ENCODE assay signal across 19 cellular contexts in the genomic region with DNA sequence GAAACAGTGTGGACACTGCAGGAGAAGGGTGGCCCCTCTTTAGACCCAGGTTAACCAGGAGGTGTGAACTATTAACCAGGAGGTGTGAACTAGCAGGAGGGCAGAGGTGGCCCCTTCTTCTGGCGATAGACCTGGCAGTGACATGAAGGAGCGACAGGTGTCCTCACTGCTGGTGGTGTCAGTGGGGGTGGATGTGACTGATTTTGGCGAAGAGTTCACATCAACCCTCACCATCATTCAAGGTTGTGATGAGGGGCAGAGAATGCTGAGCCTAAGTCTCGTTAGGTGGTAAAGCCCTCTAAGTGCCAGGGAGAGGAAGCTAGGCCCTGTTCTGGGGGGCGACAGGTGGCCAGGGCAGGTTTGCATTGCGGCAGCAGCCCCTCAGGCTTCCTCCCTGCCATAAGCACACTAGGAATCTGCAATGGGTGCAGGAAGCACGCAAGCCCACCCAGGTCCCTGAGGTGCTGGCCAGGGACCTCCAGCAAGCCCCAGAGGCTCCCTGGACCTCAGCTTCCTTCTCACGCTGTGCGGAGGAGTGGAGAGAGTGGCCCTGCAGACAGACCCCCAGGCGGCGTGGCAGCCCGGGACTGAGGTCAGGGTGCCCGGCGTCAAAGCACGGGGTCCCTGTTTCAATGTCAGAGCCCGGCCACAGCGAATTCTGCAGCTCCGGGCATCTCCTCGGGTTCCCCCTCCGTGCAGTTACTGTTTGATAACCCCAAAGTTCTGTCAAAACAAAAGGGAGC. TPM values are rescaled to one million over a fixed set of nuclear protein-coding genes. Genes with fewer than 3 reads are reported as not detected.
DNase-seq lines count a peak whose midpoint lies in the region; ATAC-seq and TF ChIP-seq lines count a peak whose summit lies in the region.
"Had no signal": no experiment of that assay in that cellular context is flagged by ENCODE, and none has a peak within 500 bp of the region (broad histone marks: within the 10 kb centered on the region; RNA-seq: fewer than 3 reads in every experiment).

No MANE protein-coding gene starts in this region.

- no peak for TF ChIP-seq CTCF in HEK293 (tag by site-specific recombination; IDR thresholded peaks at IDR 0.05)

- peak; percentile 33 for DNase-seq in activated CD8-positive, alpha-beta memory T cell treated with anti-CD3 and anti-CD28 coated beads, Interleukin-2, amount 10 ng/mL, durations not matched to agents 7 days and 5 days
- DNase-seq in activated CD8-positive, alpha-beta memory T cell treated with anti-CD3 and anti-CD28 coated beads, Interleukin-2, amount 50 U/mL, for 4 hours, result no peak
- DNase-seq in islet precursor cell (peak; percentile 22), NCI-H146 treated with DMSO at 0.1 percent for 48 hours (lab: John Stamatoyannopoulos, UW; ENCODE audit: unreplicated experiment) (no peak)
- no peak for DNase-seq in activated CD8-positive, alpha-beta memory T cell treated with anti-CD3 and anti-CD28 coated beads, Interleukin-2, amount 50 U/mL, for 48 hours
- DNase-seq: activated naive CD8-positive, alpha-beta T cell treated with anti-CD3 and anti-CD28 coated beads for 36 hours; Kasumi-1; lower lobe of right lung; NCI-H2081; NCI-H446; PC-9 had no signal

- peaks cover 4% of the 10 kb centered on the region for H3K4me1 Mint-ChIP-seq in activated CD8-positive, alpha-beta memory T cell treated with anti-CD3 and anti-CD28 coated beads, Interleukin-2, amount 10 ng/mL, durations not matched to agents 7 days and 5 days
- H3K4me1 Mint-ChIP-seq: activated naive CD8-positive, alpha-beta T cell treated with anti-CD3 and anti-CD28 coated beads for 36 hours had no signal

- no peak overlapping the region for H3K9ac ChIP-seq in rectal smooth muscle tissue (ENCODE audit: low read length)
- H3K9ac ChIP-seq: BLaER1 had no signal

- peaks cover 0 to 34% of the 10 kb centered on the region in 2 experiments; a peak in 1 of 3 replicates for H3K36me3 ChIP-seq in HEK293 (ENCODE audit: control insufficient read depth in 2 of 2, insufficient read depth in 1 of 2, low read length in 2 of 2)
- peaks cover 10% of the 10 kb centered on the region for H3K36me3 ChIP-seq in rectal smooth muscle tissue (ENCODE audit: control insufficient read depth, insufficient read depth, low read length)
- H3K36me3 ChIP-seq: SJCRH30 had no signal

- H3K27ac ChIP-seq in HEK293 (ENCODE audit: extremely low read depth, low read depth, low read length), result no peak overlapping the region
- peak overlapping the region; percentile 14 for H3K27ac ChIP-seq in rectal smooth muscle tissue (ENCODE audit: low read depth, low read length)
- H3K27ac ChIP-seq: BLaER1, epithelial cell of prostate, heart left ventricle, lower lobe of right lung, neutrophil, PC-9, SJCRH30 had no signal

- H3K27ac Mint-ChIP-seq in activated CD8-positive, alpha-beta memory T cell treated with anti-CD3 and anti-CD28 coated beads, Interleukin-2, amount 10 ng/mL, durations not matched to agents 7 days and 5 days, result no peak overlapping the region
- H3K27ac Mint-ChIP-seq: activated naive CD8-positive, alpha-beta T cell treated with anti-CD3 and anti-CD28 coated beads for 36 hours had no signal

- H3K4me3 ChIP-seq in HEK293 (ENCODE audit: low read depth, low read length) (no peak overlapping the region), rectal smooth muscle tissue (ENCODE audit: low read length) (no peak overlapping the region)
- H3K4me3 ChIP-seq: BLaER1, heart left ventricle, lower lobe of right lung, PC-9, SJCRH30 had no signal

- no peaks in the 10 kb centered on the region for H3K27me3 Mint-ChIP-seq in activated CD8-positive, alpha-beta memory T cell treated with anti-CD3 and anti-CD28 coated beads, Interleukin-2, amount 10 ng/mL, durations not matched to agents 7 days and 5 days
- H3K27me3 Mint-ChIP-seq: activated naive CD8-positive, alpha-beta T cell treated with anti-CD3 and anti-CD28 coated beads for 36 hours had no signal

- H3K4me1 ChIP-seq in HEK293 (ENCODE audit: control insufficient read depth, insufficient read depth, low read length), result no peaks in the 10 kb centered on the region
- H3K4me1 ChIP-seq in rectal smooth muscle tissue (ENCODE audit: control insufficient read depth, insufficient read depth, low read length), result peaks cover 2% of the 10 kb centered on the region
- H3K4me1 ChIP-seq: heart left ventricle, lower lobe of right lung had no signal

- peaks cover 11% of the 10 kb centered on the region for H3K36me3 Mint-ChIP-seq in activated CD8-positive, alpha-beta memory T cell treated with anti-CD3 and anti-CD28 coated beads, Interleukin-2, amount 10 ng/mL, durations not matched to agents 7 days and 5 days

- CTCF ChIA-PET in activated CD8-positive, alpha-beta memory T cell treated with anti-CD3 and anti-CD28 coated beads, Interleukin-2, amount 10 ng/mL, durations not matched to agents 7 days and 5 days (lab: Charles Lee), result interaction anchor here (1.3 kb wide), 3 partner anchors 33 to 133 kb away, joined by 3 read pairs; no protein-coding TSS in a partner anchor
- CTCF ChIA-PET in HEK293 (lab: Yijun Ruan, JAX), result interaction anchor here (0.8 to 1.1 kb wide), 2 partner anchors 224 to 382 kb away, joined by 3 read pairs; no protein-coding TSS in a partner anchor

- ATAC-seq in activated CD8-positive, alpha-beta memory T cell treated with anti-CD3 and anti-CD28 coated beads, Interleukin-2, amount 10 ng/mL, durations not matched to agents 7 days and 5 days, result no peak
- ATAC-seq in HG03045 (IDR thresholded peaks at IDR 0.05; ENCODE audit: unreplicated experiment), result no peak
- ATAC-seq: heart left ventricle, lower lobe of right lung had no signal

- no peak overlapping the region for H3K4me3 Mint-ChIP-seq in activated CD8-positive, alpha-beta memory T cell treated with anti-CD3 and anti-CD28 coated beads, Interleukin-2, amount 10 ng/mL, durations not matched to agents 7 days and 5 days
- H3K4me3 Mint-ChIP-seq: activated naive CD8-positive, alpha-beta T cell treated with anti-CD3 and anti-CD28 coated beads for 36 hours had no signal

- H3K9me3 Mint-ChIP-seq in activated CD8-positive, alpha-beta memory T cell treated with anti-CD3 and anti-CD28 coated beads, Interleukin-2, amount 10 ng/mL, durations not matched to agents 7 days and 5 days (ENCODE audit: low read depth), result no peaks in the 10 kb centered on the region
- H3K9me3 Mint-ChIP-seq: activated naive CD8-positive, alpha-beta T cell treated with anti-CD3 and anti-CD28 coated beads for 36 hours had no signal

- no peaks in the 10 kb centered on the region for H3K9me3 ChIP-seq in HEK293 (ENCODE audit: control insufficient read depth, insufficient read depth, low read depth, low read length)
- H3K9me3 ChIP-seq: BLaER1, heart left ventricle, lower lobe of right lung, neutrophil, SJCRH30 had no signal

- no peaks in the 10 kb centered on the region for H3K27me3 ChIP-seq in rectal smooth muscle tissue (ENCODE audit: control insufficient read depth, insufficient read depth, low read length)
- H3K27me3 ChIP-seq: BLaER1, heart left ventricle, neutrophil, SJCRH30 had no signal

- POLR2A ChIA-PET in HEK293 (lab: Yijun Ruan, JAX), result no interaction called here

TF ChIP-seq in HEK293, 187 proteins besides CTCF, POLR2A, EP300 and RAD21:
- TF ChIP-seq SCRT2 (tag by site-specific recombination; IDR thresholded peaks at IDR 0.05) (peak; percentile 99), ZNF366 (tag by site-specific recombination; conservative IDR thresholded peaks at IDR 0.05) (no peak), SCRT1 (tag by site-specific recombination; IDR thresholded peaks at IDR 0.05; ENCODE audit: borderline replicate concordance) (peak; percentile 97), ZNF600 (tag by site-specific recombination; IDR thresholded peaks at IDR 0.05) (no peak), ZNF701 (tag by site-specific recombination; IDR thresholded peaks at IDR 0.05) (no peak)
- TF ChIP-seq, protein P1, sequence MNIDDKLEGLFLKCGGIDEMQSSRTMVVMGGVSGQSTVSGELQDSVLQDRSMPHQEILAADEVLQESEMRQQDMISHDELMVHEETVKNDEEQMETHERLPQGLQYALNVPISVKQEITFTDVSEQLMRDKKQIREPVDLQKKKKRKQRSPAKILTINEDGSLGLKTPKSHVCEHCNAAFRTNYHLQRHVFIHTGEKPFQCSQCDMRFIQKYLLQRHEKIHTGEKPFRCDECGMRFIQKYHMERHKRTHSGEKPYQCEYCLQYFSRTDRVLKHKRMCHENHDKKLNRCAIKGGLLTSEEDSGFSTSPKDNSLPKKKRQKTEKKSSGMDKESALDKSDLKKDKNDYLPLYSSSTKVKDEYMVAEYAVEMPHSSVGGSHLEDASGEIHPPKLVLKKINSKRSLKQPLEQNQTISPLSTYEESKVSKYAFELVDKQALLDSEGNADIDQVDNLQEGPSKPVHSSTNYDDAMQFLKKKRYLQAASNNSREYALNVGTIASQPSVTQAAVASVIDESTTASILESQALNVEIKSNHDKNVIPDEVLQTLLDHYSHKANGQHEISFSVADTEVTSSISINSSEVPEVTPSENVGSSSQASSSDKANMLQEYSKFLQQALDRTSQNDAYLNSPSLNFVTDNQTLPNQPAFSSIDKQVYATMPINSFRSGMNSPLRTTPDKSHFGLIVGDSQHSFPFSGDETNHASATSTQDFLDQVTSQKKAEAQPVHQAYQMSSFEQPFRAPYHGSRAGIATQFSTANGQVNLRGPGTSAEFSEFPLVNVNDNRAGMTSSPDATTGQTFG (tag by site-specific recombination; IDR thresholded peaks at IDR 0.05; ENCODE audit: borderline replicate concordance), result no peak
- TF ChIP-seq, protein P2, sequence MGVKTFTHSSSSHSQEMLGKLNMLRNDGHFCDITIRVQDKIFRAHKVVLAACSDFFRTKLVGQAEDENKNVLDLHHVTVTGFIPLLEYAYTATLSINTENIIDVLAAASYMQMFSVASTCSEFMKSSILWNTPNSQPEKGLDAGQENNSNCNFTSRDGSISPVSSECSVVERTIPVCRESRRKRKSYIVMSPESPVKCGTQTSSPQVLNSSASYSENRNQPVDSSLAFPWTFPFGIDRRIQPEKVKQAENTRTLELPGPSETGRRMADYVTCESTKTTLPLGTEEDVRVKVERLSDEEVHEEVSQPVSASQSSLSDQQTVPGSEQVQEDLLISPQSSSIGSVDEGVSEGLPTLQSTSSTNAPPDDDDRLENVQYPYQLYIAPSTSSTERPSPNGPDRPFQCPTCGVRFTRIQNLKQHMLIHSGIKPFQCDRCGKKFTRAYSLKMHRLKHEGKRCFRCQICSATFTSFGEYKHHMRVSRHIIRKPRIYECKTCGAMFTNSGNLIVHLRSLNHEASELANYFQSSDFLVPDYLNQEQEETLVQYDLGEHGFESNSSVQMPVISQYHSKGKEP (tag by site-specific recombination; IDR thresholded peaks at IDR 0.05), result no peak

RNA-seq across cellular contexts. Expression of a gene that starts 13.7 kb away (rescaled TPM):
- total RNA-seq in activated CD8-positive, alpha-beta memory T cell treated with anti-CD3 and anti-CD28 coated beads, Interleukin-2, amount 10 ng/mL, durations not matched to agents 7 days and 5 days, result 10 to 100 TPM; 19.3 to 30.4 TPM

RNA-seq across cellular contexts. Expression of a gene that starts 55.2 kb away (rescaled TPM):
- total RNA-seq in activated CD8-positive, alpha-beta memory T cell treated with anti-CD3 and anti-CD28 coated beads, Interleukin-2, amount 10 ng/mL, durations not matched to agents 7 days and 5 days, result 100 to 1,000 TPM; 120 to 165 TPM

Comparison
In these comparisons a context has a peak if more than half of its experiments do, and no peak if none do; other contexts are left out.
1. DNase-seq: peak in activated CD8-positive, alpha-beta memory T cell treated with anti-CD3 and anti-CD28 coated beads, Interleukin-2, amount 10 ng/mL, durations not matched to agents 7 days and 5 days (single experiment) and islet precursor cell (single experiment); none in activated CD8-positive, alpha-beta memory T cell treated with anti-CD3 and anti-CD28 coated beads, Interleukin-2, amount 50 U/mL, for 4 hours (single experiment), NCI-H146 treated with DMSO at 0.1 percent for 48 hours (single experiment) and activated CD8-positive, alpha-beta memory T cell treated with anti-CD3 and anti-CD28 coated beads, Interleukin-2, amount 50 U/mL, for 48 hours (single experiment).